Comparison of ENCODE assay signal across 14 cellular contexts in the genomic region with DNA sequence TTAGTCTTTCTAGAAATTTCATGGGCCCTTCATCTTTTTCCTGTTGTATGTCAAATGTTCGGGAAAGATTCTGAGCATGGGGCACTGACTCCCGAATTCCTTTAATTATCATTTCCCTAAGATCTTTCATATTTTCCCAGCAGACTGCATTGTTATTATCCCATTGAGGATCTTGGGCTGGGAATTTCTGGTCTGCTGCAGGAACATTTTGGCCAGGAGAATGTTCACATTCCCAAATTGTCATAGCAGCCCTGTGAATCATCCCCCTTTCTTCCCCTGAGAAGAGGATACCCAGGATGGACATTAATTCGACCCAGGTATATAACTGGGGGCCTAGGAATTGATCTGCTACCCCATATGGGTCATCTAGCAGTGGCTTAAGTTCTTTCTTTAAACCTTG.
"Had no signal": no experiment of that assay in that cellular context is flagged by ENCODE, and none has a peak within 500 bp of the region (broad histone marks: within the 10 kb centered on the region; RNA-seq: fewer than 3 reads in every experiment).

No MANE protein-coding gene starts in this region.

- H3K27me3 ChIP-seq: colonic mucosa, sigmoid colon, upper lobe of left lung had no signal

- H3K9me3 ChIP-seq: colonic mucosa had no signal

- ATAC-seq: activated naive CD8-positive, alpha-beta T cell treated with anti-CD3 and anti-CD28 coated beads, Interleukin-2, amount 50 U/mL, for 24 hours; naive thymus-derived CD4-positive, alpha-beta T cell had no signal

- H3K4me3 ChIP-seq: colonic mucosa, lung, sigmoid colon, upper lobe of left lung had no signal

- DNase-seq: activated B cell treated with CpG ODN at 0.5 μM for 24 hours; activated CD4-positive, alpha-beta T cell treated with anti-CD3 and anti-CD28 coated beads, Interleukin-2, amount 10 ng/mL, durations not matched to agents 24 days and 14 days; activated naive CD4-positive, alpha-beta T cell treated with Interleukin-2 at 50 U/mL for 16 hours; activated naive CD8-positive, alpha-beta T cell treated with anti-CD3 and anti-CD28 coated beads, Interleukin-2, amount 50 U/mL, for 24 hours; colonic mucosa; effector CD4-positive, alpha-beta T cell; hippocampal formation; naive thymus-derived CD4-positive, alpha-beta T cell; occipital lobe; sigmoid colon; stimulated activated CD4-positive, alpha-beta T cell treated with anti-CD3 and anti-CD28 coated beads, Interleukin-4, amount 100 ng/mL, for 1 hour; T-helper 2 cell; upper lobe of left lung had no signal

- H3K27ac ChIP-seq: colonic mucosa, upper lobe of left lung had no signal

- H3K4me1 ChIP-seq: colonic mucosa, upper lobe of left lung had no signal

- H3K36me3 ChIP-seq: colonic mucosa had no signal
